In the genomic region with DNA sequence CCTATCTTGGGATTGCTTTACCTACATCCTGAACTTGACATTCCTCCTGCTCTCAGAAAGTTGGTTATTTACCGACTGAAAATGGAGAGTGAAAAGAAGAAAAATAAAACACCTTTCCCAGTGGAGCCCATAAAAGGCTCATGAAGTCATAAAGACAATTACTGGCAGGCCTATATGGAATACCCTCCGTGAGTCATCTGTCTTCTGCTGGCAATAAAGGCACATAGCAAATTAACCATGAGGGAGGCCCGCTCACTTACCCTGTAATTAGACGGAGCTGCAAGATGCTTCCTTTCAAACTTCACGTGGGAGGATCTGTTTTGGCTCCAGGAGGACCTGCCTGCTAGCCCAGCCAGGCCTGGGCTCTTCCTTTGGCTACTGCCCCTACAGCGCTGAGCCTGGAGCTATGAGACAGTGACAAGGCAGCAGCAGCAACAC, we compare ENCODE assay signal across 16 cellular contexts.
A peak's percentile ranks its signal among the peaks of the same experiment; 100 is the strongest.
DNase-seq lines count a peak whose midpoint lies in the region; ATAC-seq and TF ChIP-seq lines count a peak whose summit lies in the region.
"Had no signal": no experiment of that assay in that cellular context is flagged by ENCODE, and none has a peak within 500 bp of the region (broad histone marks: within the 10 kb centered on the region; RNA-seq: fewer than 3 reads in every experiment).

No MANE protein-coding gene starts in this region.

- no peak overlapping the region for H2BK15ac ChIP-seq in neuronal stem cell (ENCODE audit: low read length)

- H4K8ac ChIP-seq in neuronal stem cell (ENCODE audit: low read depth, low read length): no peak overlapping the region
- no peak overlapping the region for H4K8ac ChIP-seq in trophoblast cell (ENCODE audit: low read depth, low read length)

- H4K91ac ChIP-seq in neuronal stem cell (ENCODE audit: low read depth, low read length, poor library complexity) (no peak overlapping the region), trophoblast cell (ENCODE audit: low read depth, low read length) (no peak overlapping the region)

- H3K4me3 ChIP-seq in neuronal stem cell (ENCODE audit: low read length in 2 of 2): no peak overlapping the region
- no peak overlapping the region for H3K4me3 ChIP-seq in trophoblast cell (ENCODE audit: low read depth, low read length)
- H3K4me3 ChIP-seq: cardiac muscle cell, SJCRH30 had no signal

- DNase-seq in Daoy (ENCODE audit: low read depth) (peak; percentile 72), NCI-H146 (lab: John Stamatoyannopoulos, UW) (peak; percentile 52), neuronal stem cell (ENCODE audit: low spot score) (no peak), trophoblast cell (no peak)
- DNase-seq: activated B cell treated with CpG ODN at 0.5 μM for 24 hours; activated CD8-positive, alpha-beta T cell treated with anti-CD3 and anti-CD28 coated beads, Interleukin-2, amount 10 ng/mL, durations not matched to agents 7 days and 5 days; effector CD4-positive, alpha-beta T cell; glutamatergic neuron; SJCRH30 had no signal

- H3K36me3 Mint-ChIP-seq in brain: no peaks in the 10 kb centered on the region
- H3K36me3 Mint-ChIP-seq in activated T-helper 17 cell treated with anti-CD3 and anti-CD28 coated beads, Interleukin-2, amount 50 U/mL, for 72 hours (ENCODE audit: low read depth): no peaks in the 10 kb centered on the region

- H3K14ac ChIP-seq in neuronal stem cell (ENCODE audit: low read length) (no peak overlapping the region), trophoblast cell (ENCODE audit: low read length) (no peak overlapping the region)

- H3K4me3 Mint-ChIP-seq in brain: peak overlapping the region in 3 of 5 experiments; percentile 25 to 68 (median 66)
- H3K4me3 Mint-ChIP-seq in activated T-helper 17 cell treated with anti-CD3 and anti-CD28 coated beads, Interleukin-2, amount 50 U/mL, for 72 hours: no peak overlapping the region
- H3K4me3 Mint-ChIP-seq: activated B cell treated with CpG ODN at 0.5 μM for 24 hours; activated CD8-positive, alpha-beta T cell treated with anti-CD3 and anti-CD28 coated beads, Interleukin-2, amount 10 ng/mL, durations not matched to agents 7 days and 5 days; activated T-helper 1 cell treated with anti-CD3 and anti-CD28 coated beads, Interleukin-12 subunit alpha, Interleukin-12 subunit beta, Interleukin-2, Interleukin-4 antibody, amounts not matched to agents 30 ng/mL and 10 ng/mL and 1 ng/mL, durations not matched to agents 14 hours and 24 hours and 36 hours; memory B cell had no signal

- no peaks in the 10 kb centered on the region for H3K36me3 ChIP-seq in neuronal stem cell (replicated peaks in 1 of 2; ENCODE audit: control insufficient read depth in 2 of 2, insufficient read depth in 2 of 2, low read length in 2 of 2)
- no peaks in the 10 kb centered on the region for H3K36me3 ChIP-seq in trophoblast cell (ENCODE audit: control insufficient read depth in 1 of 2, insufficient read depth in 2 of 2, low read length in 2 of 2)
- H3K36me3 ChIP-seq: cardiac muscle cell, SJCRH30 had no signal

- no peaks in the 10 kb centered on the region for H3K9me3 ChIP-seq in neuronal stem cell (replicated peaks in 1 of 2; ENCODE audit: control insufficient read depth in 2 of 2, insufficient read depth in 1 of 2, low read depth in 1 of 2, low read length in 2 of 2)
- H3K9me3 ChIP-seq in trophoblast cell (ENCODE audit: insufficient read depth, low read depth, low read length): peaks cover 4% of the 10 kb centered on the region
- H3K9me3 ChIP-seq: SJCRH30 had no signal

- H3K9me3 Mint-ChIP-seq in brain: peaks cover 0 to 11% (median 5%) of the 10 kb centered on the region in 5 experiments
- no peaks in the 10 kb centered on the region for H3K9me3 Mint-ChIP-seq in activated T-helper 17 cell treated with anti-CD3 and anti-CD28 coated beads, Interleukin-2, amount 50 U/mL, for 72 hours
- H3K9me3 Mint-ChIP-seq: activated B cell treated with CpG ODN at 0.5 μM for 24 hours; activated T-helper 1 cell treated with anti-CD3 and anti-CD28 coated beads, Interleukin-12 subunit alpha, Interleukin-12 subunit beta, Interleukin-2, Interleukin-4 antibody, amounts not matched to agents 30 ng/mL and 10 ng/mL and 1 ng/mL, durations not matched to agents 14 hours and 24 hours and 36 hours had no signal

- H3K27me3 Mint-ChIP-seq in brain: no peaks in the 10 kb centered on the region
- H3K27me3 Mint-ChIP-seq in activated T-helper 17 cell treated with anti-CD3 and anti-CD28 coated beads, Interleukin-2, amount 50 U/mL, for 72 hours: peaks cover 13% of the 10 kb centered on the region

- peaks cover 0 to 1% of the 10 kb centered on the region in 2 donors for H3K4me1 ChIP-seq in neuronal stem cell (ENCODE audit: control insufficient read depth in 2 of 2, insufficient read depth in 1 of 2, low read depth in 1 of 2, low read length in 2 of 2)
- no peaks in the 10 kb centered on the region for H3K4me1 ChIP-seq in trophoblast cell (ENCODE audit: control insufficient read depth in 1 of 2, insufficient read depth in 2 of 2, low read length in 2 of 2)
- H3K4me1 ChIP-seq: SJCRH30 had no signal

- H3K4ac ChIP-seq in neuronal stem cell (ENCODE audit: low read length) (peak overlapping the region; percentile 31), trophoblast cell (ENCODE audit: low read depth, low read length) (no peak overlapping the region)

- no CpG with 5 or more reads among the region's 6 CpGs for WGBS in neuronal stem cell (ENCODE audit: extremely low coverage in 2 of 2, insufficient read length in 2 of 2, insufficient replicate concordance in 1 of 2), 2 donors
- no CpG with 5 or more reads among the region's 6 CpGs for WGBS in trophoblast cell (ENCODE audit: extremely low coverage, insufficient coverage, insufficient read length)

- no peak overlapping the region for H2BK120ac ChIP-seq in neuronal stem cell (ENCODE audit: low read depth, low read length)
- H2BK120ac ChIP-seq in trophoblast cell (ENCODE audit: insufficient read depth, low read length, poor library complexity): no peak overlapping the region

- no peak overlapping the region for H2AFZ ChIP-seq in neuronal stem cell (ENCODE audit: low read length)
- no peak overlapping the region for H2AFZ ChIP-seq in trophoblast cell (ENCODE audit: insufficient read depth, low read length, poor library complexity)

- no peak overlapping the region for H4K12ac ChIP-seq in trophoblast cell (ENCODE audit: low read depth, low read length)

- no peak overlapping the region for H3K4me2 ChIP-seq in neuronal stem cell (ENCODE audit: insufficient read depth, low read length, poor library complexity, severe bottlenecking)
- no peak overlapping the region for H3K4me2 ChIP-seq in trophoblast cell (ENCODE audit: low read length)

- H3K27ac ChIP-seq in neuronal stem cell (replicated peaks; ENCODE audit: low read length): no peak overlapping the region
- H3K27ac ChIP-seq in trophoblast cell (ENCODE audit: low read depth, low read length): no peak overlapping the region
- H3K27ac ChIP-seq: cardiac muscle cell, SJCRH30 had no signal

- no peaks in the 10 kb centered on the region for H3K79me2 ChIP-seq in trophoblast cell (ENCODE audit: control insufficient read depth, insufficient read depth, low read length, poor library complexity)

- TF ChIP-seq CTCF in brain (conservative IDR thresholded peaks at IDR 0.05): no peak

- H3K23ac ChIP-seq in neuronal stem cell (ENCODE audit: low read depth, low read length, poor library complexity) (no peak overlapping the region), trophoblast cell (ENCODE audit: low read length) (no peak overlapping the region)

- peaks cover 54% of the 10 kb centered on the region for H3K4me1 Mint-ChIP-seq in brain
- H3K4me1 Mint-ChIP-seq in activated T-helper 17 cell treated with anti-CD3 and anti-CD28 coated beads, Interleukin-2, amount 50 U/mL, for 72 hours: no peaks in the 10 kb centered on the region
- H3K4me1 Mint-ChIP-seq: activated B cell treated with CpG ODN at 0.5 μM for 24 hours, memory B cell had no signal

- H2BK5ac ChIP-seq in neuronal stem cell (ENCODE audit: low read length): no peak overlapping the region
- H2BK5ac ChIP-seq in trophoblast cell (ENCODE audit: low read depth, low read length, poor library complexity): no peak overlapping the region

- no peak overlapping the region for H3K18ac ChIP-seq in neuronal stem cell (ENCODE audit: low read length)
- no peak overlapping the region for H3K18ac ChIP-seq in trophoblast cell (ENCODE audit: low read length)

- H3K9ac ChIP-seq in neuronal stem cell (ENCODE audit: low read depth, low read length, poor library complexity): peak overlapping the region; percentile 2
- no peak overlapping the region for H3K9ac ChIP-seq in trophoblast cell (ENCODE audit: low read length)

- ATAC-seq in HG02970 (IDR thresholded peaks at IDR 0.05; ENCODE audit: low FRiP score, unreplicated experiment) (no peak), GM19452 (IDR thresholded peaks at IDR 0.05; ENCODE audit: unreplicated experiment) (no peak)
- no peak for ATAC-seq in activated T-helper 17 cell treated with anti-CD3 and anti-CD28 coated beads, Interleukin-2, amount 50 U/mL, for 72 hours (replicated peaks)
- ATAC-seq: activated CD8-positive, alpha-beta T cell treated with anti-CD3 and anti-CD28 coated beads, Interleukin-2, amount 10 ng/mL, durations not matched to agents 7 days and 5 days had no signal

- H3K79me1 ChIP-seq in neuronal stem cell (ENCODE audit: low read depth, low read length) (no peaks in the 10 kb centered on the region), trophoblast cell (ENCODE audit: low read length) (no peaks in the 10 kb centered on the region)

- H2AK5ac ChIP-seq in neuronal stem cell (ENCODE audit: low read depth, low read length) (no peak overlapping the region), trophoblast cell (ENCODE audit: low read length) (no peak overlapping the region)

- H3K27me3 ChIP-seq in neuronal stem cell (ENCODE audit: control insufficient read depth in 3 of 3, insufficient read depth in 3 of 3, low read depth in 1 of 3, low read length in 3 of 3): peaks cover 0 to 3% (median 0%) of the 10 kb centered on the region in 3 experiments
- no peaks in the 10 kb centered on the region for H3K27me3 ChIP-seq in trophoblast cell (ENCODE audit: insufficient read depth, low read length)
- H3K27me3 ChIP-seq: cardiac muscle cell, SJCRH30 had no signal

- H2BK12ac ChIP-seq in neuronal stem cell (ENCODE audit: low read length): no peak overlapping the region
- no peak overlapping the region for H2BK12ac ChIP-seq in trophoblast cell (ENCODE audit: low read length)

- peak overlapping the region; percentile 79 to 97 (median 93) for H3K27ac Mint-ChIP-seq in brain
- H3K27ac Mint-ChIP-seq in activated T-helper 17 cell treated with anti-CD3 and anti-CD28 coated beads, Interleukin-2, amount 50 U/mL, for 72 hours: no peak overlapping the region
- H3K27ac Mint-ChIP-seq: activated B cell treated with CpG ODN at 0.5 μM for 24 hours; activated CD8-positive, alpha-beta T cell treated with anti-CD3 and anti-CD28 coated beads, Interleukin-2, amount 10 ng/mL, durations not matched to agents 7 days and 5 days; activated T-helper 1 cell treated with anti-CD3 and anti-CD28 coated beads, Interleukin-12 subunit alpha, Interleukin-12 subunit beta, Interleukin-2, Interleukin-4 antibody, amounts not matched to agents 30 ng/mL and 10 ng/mL and 1 ng/mL, durations not matched to agents 14 hours and 24 hours and 36 hours; memory B cell had no signal

Comparison
In these comparisons a context has a peak if more than half of its experiments do, and no peak if none do; other contexts are left out.
1. DNase-seq: peak in Daoy (single experiment) and NCI-H146 (single experiment); none in neuronal stem cell (single experiment) and trophoblast cell (0 of 2).